1 cellular context compared by ENCODE assay signal in the genomic region with DNA sequence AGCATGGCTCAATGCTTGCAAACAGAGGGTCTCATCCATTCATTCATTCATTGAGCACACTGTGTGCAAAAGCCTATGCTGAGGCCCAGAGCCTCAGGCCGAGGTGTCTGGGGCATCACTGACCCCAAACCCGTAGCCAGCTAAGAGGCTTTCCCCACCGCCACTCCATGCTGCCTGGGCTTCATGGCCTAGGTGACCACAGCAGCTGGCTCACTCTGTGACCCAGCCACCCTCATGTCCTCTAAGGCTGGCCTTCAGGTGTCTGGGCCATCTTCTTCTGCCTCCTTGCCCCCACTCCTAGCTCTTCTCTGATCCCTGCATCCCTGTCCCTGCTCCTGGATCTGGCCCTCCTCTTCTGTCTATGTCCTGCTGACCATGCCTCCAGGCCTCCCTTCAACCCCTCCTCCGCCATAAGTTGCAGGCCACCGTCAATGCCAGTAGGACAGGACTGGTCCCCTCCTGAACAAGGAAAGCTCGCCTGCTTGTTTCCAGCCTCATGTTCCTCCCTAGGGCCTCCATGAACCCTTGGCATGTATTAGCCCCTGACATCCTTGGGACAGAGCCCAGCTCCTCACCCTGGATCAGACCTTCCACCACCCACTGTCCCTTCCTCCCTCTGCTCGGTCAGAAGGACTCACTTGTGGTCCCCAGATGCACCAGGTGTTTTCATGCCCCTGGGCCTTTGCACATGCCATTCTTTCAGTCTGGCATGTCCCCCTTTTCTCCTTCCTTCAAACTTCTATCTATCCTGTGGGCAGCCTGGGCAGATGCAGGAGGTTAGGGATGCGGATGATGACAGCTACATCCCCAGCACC.
TF ChIP-seq lines count a peak whose summit lies in the region.

No MANE protein-coding gene starts in this region.

TF ChIP-seq in K562, 482 proteins besides CTCF, POLR2A, EP300 and RAD21 (continued from another document):
- TF ChIP-seq TSHZ1 (CRISPR knock-in tag; IDR thresholded peaks at IDR 0.05) = no peak
- TF ChIP-seq GTF2A2 (tag; IDR thresholded peaks at IDR 0.05) = no peak
- TF ChIP-seq ELF4 (CRISPR knock-in tag; IDR thresholded peaks at IDR 0.05) = no peak
- TF ChIP-seq ZBTB2 (IDR thresholded peaks at IDR 0.05) = no peak
